In the genomic region with DNA sequence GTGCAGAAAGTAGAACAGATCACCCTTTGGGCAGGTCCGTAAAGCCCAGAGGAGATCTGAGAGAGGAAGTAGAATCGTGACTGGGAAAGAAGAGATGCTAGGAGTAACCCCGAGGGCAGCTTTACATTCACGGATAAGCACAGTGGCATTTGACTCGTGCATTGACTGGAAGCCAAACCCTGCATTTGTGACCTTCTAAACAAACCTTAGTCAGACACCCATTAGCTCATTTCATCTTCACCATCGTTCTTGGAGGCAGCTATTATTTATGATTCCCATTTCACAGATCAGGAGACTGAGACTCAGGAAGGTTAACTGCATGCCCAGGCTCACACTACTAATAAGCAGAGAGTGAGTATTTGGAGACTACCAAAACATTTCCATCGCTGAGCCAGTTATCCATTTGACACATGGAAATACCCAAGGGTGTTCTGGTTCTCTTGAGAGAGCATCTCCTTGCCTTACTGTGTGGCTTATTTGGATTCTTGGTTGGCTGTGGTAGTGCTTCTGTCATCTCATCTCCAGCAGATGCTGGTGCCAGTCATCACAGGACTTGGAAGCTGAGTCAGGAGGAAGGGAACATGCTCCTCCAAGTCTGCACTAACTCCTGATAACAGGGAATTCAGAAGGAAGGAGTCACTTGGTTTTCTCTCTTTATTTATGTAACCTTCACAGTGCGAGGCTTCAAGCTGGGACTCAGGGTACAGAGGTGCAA, we compare ENCODE assay signal across 13 cellular contexts. TPM values are rescaled to one million over a fixed set of nuclear protein-coding genes. Genes with fewer than 3 reads are reported as not detected.
DNase-seq lines count a peak whose midpoint lies in the region; ATAC-seq and TF ChIP-seq lines count a peak whose summit lies in the region.
"Had no signal": no experiment of that assay in that cellular context is flagged by ENCODE, and none has a peak within 500 bp of the region (broad histone marks: within the 10 kb centered on the region; RNA-seq: fewer than 3 reads in every experiment).

No MANE protein-coding gene starts in this region.

- H3K27ac Mint-ChIP-seq in central memory CD8-positive, alpha-beta T cell (ENCODE audit: low read depth), result peak overlapping the region; percentile 54
- H3K27ac Mint-ChIP-seq: natural killer cell treated with Interleukin-12 subunit alpha and Interleukin-12 subunit beta and Interleukin-15 and Interleukin-18, amount 100 ng/mL, for 72 hours; WTC11 had no signal

- H3K27ac ChIP-seq in skeletal muscle tissue (ENCODE audit: low read depth, low read length) (peak overlapping the region; percentile 34), RWPE1 (no peak overlapping the region)

- H3K9ac ChIP-seq in skeletal muscle tissue (ENCODE audit: low read depth in 1 of 3, low read length in 3 of 3), result no peak overlapping the region

- no peaks in the 10 kb centered on the region for H3K27me3 ChIP-seq in skeletal muscle tissue (ENCODE audit: control insufficient read depth in 3 of 3, insufficient read depth in 3 of 3, low read length in 3 of 3)

- H3K4me1 Mint-ChIP-seq in central memory CD8-positive, alpha-beta T cell, result no peaks in the 10 kb centered on the region

- H3K27me3 Mint-ChIP-seq in central memory CD8-positive, alpha-beta T cell, result no peaks in the 10 kb centered on the region

- CTCF ChIA-PET in RWPE1 (lab: Yijun Ruan, JAX), result interaction anchor here (0.6 kb wide), 1 partner anchor 45 kb away, joined by 3 read pairs; no protein-coding TSS in a partner anchor

- DNase-seq in central memory CD8-positive, alpha-beta T cell (ENCODE audit: low spot score in 2 of 2), result no peak
- DNase-seq in hypothalamus (lab: John Stamatoyannopoulos, UW) (no peak), RWPE1 (ENCODE audit: low spot score) (no peak), globus pallidus (ENCODE audit: low spot score) (no peak)
- DNase-seq: activated T-cell treated with anti-CD3 and anti-CD28 coated beads, Interleukin-2, amount 50 U/mL, for 48 hours; Calu3; KBM-7; SHP77 had no signal

- peaks cover 19 to 30% (median 22%) of the 10 kb centered on the region in 3 donors for H3K36me3 ChIP-seq in skeletal muscle tissue (ENCODE audit: control insufficient read depth in 3 of 3, insufficient read depth in 3 of 3, low read length in 3 of 3)

- no peaks in the 10 kb centered on the region for H3K9me3 ChIP-seq in skeletal muscle tissue (ENCODE audit: control insufficient read depth in 3 of 3, low read length in 3 of 3)

- ATAC-seq in GM18858 (IDR thresholded peaks at IDR 0.05; ENCODE audit: unreplicated experiment) (peak; percentile 6), HG03378 (IDR thresholded peaks at IDR 0.05; ENCODE audit: unreplicated experiment) (peak; percentile 24)
- no peak for ATAC-seq in central memory CD8-positive, alpha-beta T cell (replicated peaks; ENCODE audit: extremely low read depth, poor library complexity, severe bottlenecking)
- ATAC-seq: natural killer cell treated with Interleukin-12 subunit alpha and Interleukin-12 subunit beta and Interleukin-15 and Interleukin-18, amount 100 ng/mL, for 72 hours; WTC11 had no signal

- POLR2A ChIA-PET in RWPE1 (lab: Yijun Ruan, JAX; ENCODE audit: low non-redundant PET), result no interaction called here

- H3K4me1 ChIP-seq in skeletal muscle tissue (ENCODE audit: control insufficient read depth in 3 of 3, insufficient read depth in 3 of 3, low read length in 3 of 3), result peaks cover 17 to 32% (median 28%) of the 10 kb centered on the region in 3 donors

- no peak overlapping the region for H3K4me3 ChIP-seq in skeletal muscle tissue (ENCODE audit: low read length in 3 of 3)

- no peak overlapping the region for H3K4me3 Mint-ChIP-seq in central memory CD8-positive, alpha-beta T cell
- H3K4me3 Mint-ChIP-seq: natural killer cell treated with Interleukin-12 subunit alpha and Interleukin-12 subunit beta and Interleukin-15 and Interleukin-18, amount 100 ng/mL, for 72 hours; WTC11 had no signal

- no peak for TF ChIP-seq CTCF in RWPE1 (conservative IDR thresholded peaks at IDR 0.05; ENCODE audit: low read depth)

- no peaks in the 10 kb centered on the region for H3K9me3 Mint-ChIP-seq in central memory CD8-positive, alpha-beta T cell
- H3K9me3 Mint-ChIP-seq: natural killer cell treated with Interleukin-12 subunit alpha and Interleukin-12 subunit beta and Interleukin-15 and Interleukin-18, amount 100 ng/mL, for 72 hours; WTC11 had no signal

- H3K36me3 Mint-ChIP-seq in central memory CD8-positive, alpha-beta T cell (ENCODE audit: insufficient read depth), result peaks cover 6% of the 10 kb centered on the region
- H3K36me3 Mint-ChIP-seq: WTC11 had no signal

RNA-seq across cellular contexts. Expression of a gene that starts 55.1 kb away (rescaled TPM):
- total RNA-seq in skeletal muscle tissue, result 49.1 TPM
